8 cellular contexts compared by ENCODE assay signal in the genomic region with DNA sequence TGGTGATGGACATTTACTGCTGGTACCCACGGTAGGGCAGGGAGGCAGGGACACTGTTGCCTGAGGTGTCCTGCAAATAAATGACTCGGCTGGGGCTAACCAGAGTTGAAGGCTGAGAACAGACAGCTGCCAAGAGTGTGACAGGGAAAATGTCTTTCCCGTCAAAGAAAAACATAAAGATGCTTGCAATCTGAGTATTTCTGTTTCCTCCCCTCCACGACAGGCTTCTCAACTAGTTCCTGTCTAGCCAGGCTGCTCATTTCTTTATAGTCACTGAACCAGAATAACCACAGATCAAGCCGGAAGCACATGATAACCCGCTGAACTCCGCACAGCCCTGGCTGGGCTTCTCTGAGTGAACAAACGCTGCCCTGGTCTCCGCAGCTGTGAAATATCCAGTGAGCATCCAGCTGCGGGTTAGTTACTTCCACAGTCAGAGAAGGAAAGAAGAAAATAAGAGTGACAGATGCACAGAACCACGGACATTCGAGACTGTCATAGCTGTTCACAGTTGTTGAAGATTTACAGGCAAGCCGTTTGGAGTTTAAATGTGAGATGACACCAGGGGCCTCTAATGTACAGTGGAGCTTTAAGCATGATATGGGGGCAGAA.
DNase-seq lines count a peak whose midpoint lies in the region; ATAC-seq and TF ChIP-seq lines count a peak whose summit lies in the region.

No MANE protein-coding gene starts in this region.

- no peaks in the 10 kb centered on the region for H3K27me3 Mint-ChIP-seq in activated T-cell treated with anti-CD3 and anti-CD28 coated beads, Interleukin-2, amount 50 U/mL, for 72 hours (ENCODE audit: low read depth)
- peaks cover 12% of the 10 kb centered on the region for H3K27me3 Mint-ChIP-seq in WTC11 (ENCODE audit: low read depth)

- CTCF ChIA-PET in WTC11 (lab: Charles Lee): no interaction called here

- H3K9me3 Mint-ChIP-seq in activated T-cell treated with anti-CD3 and anti-CD28 coated beads, Interleukin-2, amount 50 U/mL, for 72 hours: peaks cover 11 to 15% of the 10 kb centered on the region in 2 donors
- peaks cover 23% of the 10 kb centered on the region for H3K9me3 Mint-ChIP-seq in WTC11

- H3K27ac Mint-ChIP-seq in activated T-cell treated with anti-CD3 and anti-CD28 coated beads, Interleukin-2, amount 50 U/mL, for 72 hours: peak overlapping the region; percentile 84
- no peak overlapping the region for H3K27ac Mint-ChIP-seq in WTC11

- TF ChIP-seq CTCF in NB4 (IDR thresholded peaks at IDR 0.05; ENCODE audit: low read depth, low read length): no peak
- TF ChIP-seq CTCF in WTC11 (IDR thresholded peaks at IDR 0.05): no peak

- H3K36me3 Mint-ChIP-seq in activated T-cell treated with anti-CD3 and anti-CD28 coated beads, Interleukin-2, amount 50 U/mL, for 72 hours (ENCODE audit: insufficient read depth in 2 of 2): peaks cover 14 to 15% of the 10 kb centered on the region in 2 donors
- peaks cover 6% of the 10 kb centered on the region for H3K36me3 Mint-ChIP-seq in WTC11

- peak overlapping the region; percentile 78 to 83 for H3K4me3 Mint-ChIP-seq in activated T-cell treated with anti-CD3 and anti-CD28 coated beads, Interleukin-2, amount 50 U/mL, for 72 hours
- H3K4me3 Mint-ChIP-seq in WTC11: no peak overlapping the region

- H3K4me3 ChIP-seq in NB4 (ENCODE audit: low read depth, low read length): peak overlapping the region; percentile 8

- TF ChIP-seq POLR2A in NB4 (IDR thresholded peaks at IDR 0.05; ENCODE audit: extremely low read depth, insufficient read length): no peak

- ATAC-seq in GM18520 (IDR thresholded peaks at IDR 0.05; ENCODE audit: unreplicated experiment) (peak; percentile 26), HG02610 (IDR thresholded peaks at IDR 0.05; ENCODE audit: unreplicated experiment) (peak; percentile 49), WTC11 (no peak)
- ATAC-seq in activated T-cell treated with anti-CD3 and anti-CD28 coated beads, Interleukin-2, amount 50 U/mL, for 72 hours (replicated peaks in 1 of 2): peak; percentile 87 to 90

- H3K4me1 Mint-ChIP-seq in activated T-cell treated with anti-CD3 and anti-CD28 coated beads, Interleukin-2, amount 50 U/mL, for 72 hours (ENCODE audit: low read depth): peaks cover 43% of the 10 kb centered on the region
- H3K4me1 Mint-ChIP-seq in WTC11: peaks cover 19% of the 10 kb centered on the region

- POLR2A ChIA-PET in WTC11 (lab: Charles Lee): interaction anchor here (1.5 kb wide), 1 partner anchor 32 kb away, joined by 3 read pairs; no protein-coding TSS in a partner anchor

- DNase-seq in NB4 (ENCODE audit: low read depth) (peak; percentile 87), hepatic stellate cell (ENCODE audit: low spot score) (peak; percentile 67), RKO (ENCODE audit: low spot score) (no peak), WTC11 (ENCODE audit: low spot score) (no peak)
- peak; percentile 48 to 63 for DNase-seq in activated T-cell treated with anti-CD3 and anti-CD28 coated beads, Interleukin-2, amount 50 U/mL, for 72 hours
- DNase-seq in stimulated activated CD8-positive, alpha-beta memory T cell treated with anti-CD3 and anti-CD28 coated beads, Interleukin-4, amount 100 ng/mL, for 4 hours (ENCODE audit: low read depth in 2 of 2, low spot score in 1 of 2): peak; percentile 6

TF ChIP-seq in WTC11, 78 proteins besides CTCF, POLR2A, EP300 and RAD21:
- TF ChIP-seq, protein P1, sequence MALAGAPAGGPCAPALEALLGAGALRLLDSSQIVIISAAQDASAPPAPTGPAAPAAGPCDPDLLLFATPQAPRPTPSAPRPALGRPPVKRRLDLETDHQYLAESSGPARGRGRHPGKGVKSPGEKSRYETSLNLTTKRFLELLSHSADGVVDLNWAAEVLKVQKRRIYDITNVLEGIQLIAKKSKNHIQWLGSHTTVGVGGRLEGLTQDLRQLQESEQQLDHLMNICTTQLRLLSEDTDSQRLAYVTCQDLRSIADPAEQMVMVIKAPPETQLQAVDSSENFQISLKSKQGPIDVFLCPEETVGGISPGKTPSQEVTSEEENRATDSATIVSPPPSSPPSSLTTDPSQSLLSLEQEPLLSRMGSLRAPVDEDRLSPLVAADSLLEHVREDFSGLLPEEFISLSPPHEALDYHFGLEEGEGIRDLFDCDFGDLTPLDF (CRISPR knock-in tag; IDR thresholded peaks at IDR 0.05): no peak
- TF ChIP-seq, protein P2, sequence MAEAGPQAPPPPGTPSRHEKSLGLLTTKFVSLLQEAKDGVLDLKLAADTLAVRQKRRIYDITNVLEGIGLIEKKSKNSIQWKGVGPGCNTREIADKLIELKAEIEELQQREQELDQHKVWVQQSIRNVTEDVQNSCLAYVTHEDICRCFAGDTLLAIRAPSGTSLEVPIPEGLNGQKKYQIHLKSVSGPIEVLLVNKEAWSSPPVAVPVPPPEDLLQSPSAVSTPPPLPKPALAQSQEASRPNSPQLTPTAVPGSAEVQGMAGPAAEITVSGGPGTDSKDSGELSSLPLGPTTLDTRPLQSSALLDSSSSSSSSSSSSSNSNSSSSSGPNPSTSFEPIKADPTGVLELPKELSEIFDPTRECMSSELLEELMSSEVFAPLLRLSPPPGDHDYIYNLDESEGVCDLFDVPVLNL (CRISPR knock-in tag; IDR thresholded peaks at IDR 0.05; ENCODE audit: borderline replicate concordance, low read depth): no peak
- TF ChIP-seq, protein P3, sequence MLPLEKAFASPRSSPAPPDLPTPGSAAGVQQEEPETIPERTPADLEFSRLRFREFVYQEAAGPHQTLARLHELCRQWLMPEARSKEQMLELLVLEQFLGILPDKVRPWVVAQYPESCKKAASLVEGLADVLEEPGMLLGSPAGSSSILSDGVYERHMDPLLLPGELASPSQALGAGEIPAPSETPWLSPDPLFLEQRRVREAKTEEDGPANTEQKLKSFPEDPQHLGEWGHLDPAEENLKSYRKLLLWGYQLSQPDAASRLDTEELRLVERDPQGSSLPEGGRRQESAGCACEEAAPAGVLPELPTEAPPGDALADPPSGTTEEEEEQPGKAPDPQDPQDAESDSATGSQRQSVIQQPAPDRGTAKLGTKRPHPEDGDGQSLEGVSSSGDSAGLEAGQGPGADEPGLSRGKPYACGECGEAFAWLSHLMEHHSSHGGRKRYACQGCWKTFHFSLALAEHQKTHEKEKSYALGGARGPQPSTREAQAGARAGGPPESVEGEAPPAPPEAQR (CRISPR knock-in tag; IDR thresholded peaks at IDR 0.05): no peak
- TF ChIP-seq, protein P4, sequence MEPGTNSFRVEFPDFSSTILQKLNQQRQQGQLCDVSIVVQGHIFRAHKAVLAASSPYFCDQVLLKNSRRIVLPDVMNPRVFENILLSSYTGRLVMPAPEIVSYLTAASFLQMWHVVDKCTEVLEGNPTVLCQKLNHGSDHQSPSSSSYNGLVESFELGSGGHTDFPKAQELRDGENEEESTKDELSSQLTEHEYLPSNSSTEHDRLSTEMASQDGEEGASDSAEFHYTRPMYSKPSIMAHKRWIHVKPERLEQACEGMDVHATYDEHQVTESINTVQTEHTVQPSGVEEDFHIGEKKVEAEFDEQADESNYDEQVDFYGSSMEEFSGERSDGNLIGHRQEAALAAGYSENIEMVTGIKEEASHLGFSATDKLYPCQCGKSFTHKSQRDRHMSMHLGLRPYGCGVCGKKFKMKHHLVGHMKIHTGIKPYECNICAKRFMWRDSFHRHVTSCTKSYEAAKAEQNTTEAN (CRISPR knock-in tag; IDR thresholded peaks at IDR 0.05): no peak
- TF ChIP-seq NFYB (CRISPR knock-in tag; conservative IDR thresholded peaks at IDR 0.05; ENCODE audit: low read depth): no peak
- no peak for TF ChIP-seq RELA (CRISPR knock-in tag; IDR thresholded peaks at IDR 0.05; ENCODE audit: borderline replicate concordance)
- TF ChIP-seq, protein P5, sequence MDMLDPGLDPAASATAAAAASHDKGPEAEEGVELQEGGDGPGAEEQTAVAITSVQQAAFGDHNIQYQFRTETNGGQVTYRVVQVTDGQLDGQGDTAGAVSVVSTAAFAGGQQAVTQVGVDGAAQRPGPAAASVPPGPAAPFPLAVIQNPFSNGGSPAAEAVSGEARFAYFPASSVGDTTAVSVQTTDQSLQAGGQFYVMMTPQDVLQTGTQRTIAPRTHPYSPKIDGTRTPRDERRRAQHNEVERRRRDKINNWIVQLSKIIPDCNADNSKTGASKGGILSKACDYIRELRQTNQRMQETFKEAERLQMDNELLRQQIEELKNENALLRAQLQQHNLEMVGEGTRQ (CRISPR knock-in tag; IDR thresholded peaks at IDR 0.05): no peak

Comparison
In these comparisons a context has a peak if more than half of its experiments do, and no peak if none do; other contexts are left out.
1. DNase-seq: peak in NB4 (single experiment), activated T-cell treated with anti-CD3 and anti-CD28 coated beads, Interleukin-2, amount 50 U/mL, for 72 hours (2 of 2), hepatic stellate cell (single experiment) and stimulated activated CD8-positive, alpha-beta memory T cell treated with anti-CD3 and anti-CD28 coated beads, Interleukin-4, amount 100 ng/mL, for 4 hours (2 of 2); none in RKO (single experiment) and WTC11 (single experiment).